Comparison of ENCODE assay signal across 21 cellular contexts in the genomic region with DNA sequence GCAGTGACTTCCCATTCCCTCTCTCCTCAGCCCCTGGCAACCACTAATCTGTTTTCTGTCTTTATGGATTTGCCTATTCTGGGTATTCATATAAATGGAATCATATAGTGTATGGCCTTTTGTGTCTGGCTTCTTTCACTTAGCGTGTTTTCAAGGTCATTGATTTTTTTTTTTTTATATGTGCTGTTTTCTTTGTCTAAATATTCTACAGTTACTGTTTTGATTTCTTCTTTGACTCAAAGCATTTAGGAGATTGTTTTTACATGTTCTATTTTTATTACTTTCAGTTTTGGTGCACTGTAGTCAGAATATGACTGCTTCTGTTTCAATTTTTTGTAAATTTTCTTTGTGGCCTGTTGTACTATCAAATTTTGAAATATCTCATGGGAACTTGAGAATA.
A peak's percentile ranks its signal among the peaks of the same experiment; 100 is the strongest.
DNase-seq lines count a peak whose midpoint lies in the region; ATAC-seq and TF ChIP-seq lines count a peak whose summit lies in the region.
"Had no signal": no experiment of that assay in that cellular context is flagged by ENCODE, and none has a peak within 500 bp of the region (broad histone marks: within the 10 kb centered on the region; RNA-seq: fewer than 3 reads in every experiment).

No MANE protein-coding gene starts in this region.

- no peak overlapping the region for H2AFZ ChIP-seq in OCI-LY3 (ENCODE audit: low read depth, low read length)

- H3K27me3 ChIP-seq in GM06990 (replicated peaks; ENCODE audit: control insufficient read depth, insufficient read depth, low read length) (no peaks in the 10 kb centered on the region), OCI-LY3 (ENCODE audit: low read depth, low read length) (0 out of 2 replicates have a peak, but pooled peaks cover 5% of the 10 kb centered on the region)
- H3K27me3 ChIP-seq in CD8-positive, alpha-beta memory T cell (ENCODE audit: insufficient read depth, low read length, poor library complexity, severe bottlenecking): no peaks in the 10 kb centered on the region
- H3K27me3 ChIP-seq: SJCRH30 had no signal

- peaks cover 0 to 12% (median 0%) of the 10 kb centered on the region in 3 donors for H3K36me3 Mint-ChIP-seq in CD8-positive, alpha-beta memory T cell
- no peaks in the 10 kb centered on the region for H3K36me3 Mint-ChIP-seq in natural killer cell treated with Interleukin-12 subunit alpha and Interleukin-12 subunit beta and Interleukin-15 and Interleukin-18, amount 100 ng/mL, for 72 hours

- H3K4me3 Mint-ChIP-seq in CD8-positive, alpha-beta memory T cell: no peak overlapping the region
- no peak overlapping the region for H3K4me3 Mint-ChIP-seq in natural killer cell treated with Interleukin-12 subunit alpha and Interleukin-12 subunit beta and Interleukin-15 and Interleukin-18, amount 100 ng/mL, for 72 hours
- H3K4me3 Mint-ChIP-seq: CD4-positive, alpha-beta memory T cell; HFFc6; T-helper 17 cell had no signal

- CTCF ChIA-PET in CD8-positive, alpha-beta memory T cell (lab: Charles Lee): no interaction called here

- peak overlapping the region; percentile 31 for H3K27ac ChIP-seq in OCI-LY3 (ENCODE audit: low read length)
- no peak overlapping the region for H3K27ac ChIP-seq in CD8-positive, alpha-beta memory T cell (ENCODE audit: low read depth, low read length)
- H3K27ac ChIP-seq: RWPE1, SJCRH30 had no signal

- no peaks in the 10 kb centered on the region for H3K4me1 Mint-ChIP-seq in CD8-positive, alpha-beta memory T cell
- peaks cover 0 to 7% of the 10 kb centered on the region in 2 donors for H3K4me1 Mint-ChIP-seq in natural killer cell treated with Interleukin-12 subunit alpha and Interleukin-12 subunit beta and Interleukin-15 and Interleukin-18, amount 100 ng/mL, for 72 hours (ENCODE audit: low read depth in 2 of 2)
- H3K4me1 Mint-ChIP-seq: CD4-positive, alpha-beta memory T cell; T-helper 17 cell had no signal

- no peak overlapping the region for H3K27ac Mint-ChIP-seq in CD8-positive, alpha-beta memory T cell
- no peak overlapping the region for H3K27ac Mint-ChIP-seq in natural killer cell treated with Interleukin-12 subunit alpha and Interleukin-12 subunit beta and Interleukin-15 and Interleukin-18, amount 100 ng/mL, for 72 hours
- H3K27ac Mint-ChIP-seq: CD4-positive, alpha-beta memory T cell; HFFc6; T-helper 17 cell had no signal

- peak; percentile 63 for ATAC-seq in GM19035 (IDR thresholded peaks at IDR 0.05; ENCODE audit: unreplicated experiment)
- ATAC-seq in HG02852 (IDR thresholded peaks at IDR 0.05; ENCODE audit: unreplicated experiment): peak; percentile 52
- ATAC-seq in natural killer cell treated with Interleukin-12 subunit alpha and Interleukin-12 subunit beta and Interleukin-15 and Interleukin-18, amount 100 ng/mL, for 72 hours: no peak
- ATAC-seq: HepG2, T-helper 17 cell had no signal

- no peaks in the 10 kb centered on the region for H4K20me1 ChIP-seq in OCI-LY3 (ENCODE audit: insufficient read depth, low read length)

- DNase-seq in GM06990 (ENCODE audit: extremely low read depth, insufficient read length) (peak; percentile 8), NCI-H748 (lab: John Stamatoyannopoulos, UW; ENCODE audit: unreplicated experiment) (no peak), putamen (ENCODE audit: low spot score) (no peak)
- no peak for DNase-seq in CD8-positive, alpha-beta memory T cell
- no peak for DNase-seq in natural killer cell treated with Interleukin-12 subunit alpha and Interleukin-12 subunit beta and Interleukin-15 and Interleukin-18, amount 100 ng/mL, for 72 hours (ENCODE audit: low spot score)
- DNase-seq: CD4-positive, alpha-beta memory T cell; DMS79; HFFc6; KG1; NCI-H1048; NCI-H345; NCI-H526 treated with DMSO at 0.1 percent for 48 hours; NK-92 treated with Interleukin-12 subunit alpha and Interleukin-12 subunit beta, amount 100 ng/mL, for 24 hours; OCI-M1; SJCRH30; T-helper 17 cell had no signal

- H3K4me3 ChIP-seq in GM06990 (replicated peaks; ENCODE audit: low read depth, low read length): no peak overlapping the region
- peak overlapping the region; percentile 14; the same call in 1 of the 2 replicates for H3K4me3 ChIP-seq in OCI-LY3 (ENCODE audit: low read length)
- no peak overlapping the region for H3K4me3 ChIP-seq in CD8-positive, alpha-beta memory T cell (ENCODE audit: low read length)
- H3K4me3 ChIP-seq: SJCRH30 had no signal

- H3K27me3 Mint-ChIP-seq in CD8-positive, alpha-beta memory T cell: peaks cover 13 to 40% of the 10 kb centered on the region in 2 donors
- H3K27me3 Mint-ChIP-seq in natural killer cell treated with Interleukin-12 subunit alpha and Interleukin-12 subunit beta and Interleukin-15 and Interleukin-18, amount 100 ng/mL, for 72 hours: peaks cover 11 to 30% of the 10 kb centered on the region in 2 donors

- POLR2A ChIA-PET in CD8-positive, alpha-beta memory T cell (lab: Charles Lee): no interaction called here

- peaks cover 16% of the 10 kb centered on the region for H3K4me1 ChIP-seq in OCI-LY3 (ENCODE audit: low read length)
- H3K4me1 ChIP-seq in CD8-positive, alpha-beta memory T cell (ENCODE audit: insufficient read depth, low read length): no peaks in the 10 kb centered on the region

- no peaks in the 10 kb centered on the region for H3K79me2 ChIP-seq in OCI-LY3 (ENCODE audit: low read length)

- H3K36me3 ChIP-seq in GM06990 (ENCODE audit: control insufficient read depth, insufficient read depth, low read length) (no peaks in the 10 kb centered on the region), OCI-LY3 (replicated peaks; ENCODE audit: low read depth, low read length) (peaks cover 6% of the 10 kb centered on the region)
- H3K36me3 ChIP-seq in CD8-positive, alpha-beta memory T cell (ENCODE audit: insufficient read depth, low read length): no peaks in the 10 kb centered on the region
- H3K36me3 ChIP-seq: SJCRH30 had no signal

- H3K9ac ChIP-seq in OCI-LY3 (ENCODE audit: low read length): no peak overlapping the region

- no peak for TF ChIP-seq CTCF in GM06990 (IDR thresholded peaks at IDR 0.05; ENCODE audit: insufficient read depth, low read length, poor library complexity, severe bottlenecking)
- no peak for TF ChIP-seq CTCF in OCI-LY3 (IDR thresholded peaks at IDR 0.05; ENCODE audit: low read depth, low read length)

- peaks cover 9% of the 10 kb centered on the region; the same call in 1 of the 2 replicates for H3K9me3 ChIP-seq in OCI-LY3 (ENCODE audit: insufficient read depth, low read length)
- H3K9me3 ChIP-seq in CD8-positive, alpha-beta memory T cell (ENCODE audit: low read length): peaks cover 7% of the 10 kb centered on the region

- H3K9me3 Mint-ChIP-seq in CD8-positive, alpha-beta memory T cell: peaks cover 6 to 22% (median 12%) of the 10 kb centered on the region in 5 donors
- no peaks in the 10 kb centered on the region for H3K9me3 Mint-ChIP-seq in natural killer cell treated with Interleukin-12 subunit alpha and Interleukin-12 subunit beta and Interleukin-15 and Interleukin-18, amount 100 ng/mL, for 72 hours

- H3K4me2 ChIP-seq in OCI-LY3 (ENCODE audit: low read length): peak overlapping the region; percentile 52

Comparison
In these comparisons a context has a peak if more than half of its experiments do, and no peak if none do; other contexts are left out.
1. ATAC-seq: peak in GM19035 (single experiment) and HG02852 (single experiment); none in natural killer cell treated with Interleukin-12 subunit alpha and Interleukin-12 subunit beta and Interleukin-15 and Interleukin-18, amount 100 ng/mL, for 72 hours (0 of 2).